ENCODE assay signal across 24 cellular contexts in genomic region chrX:123675154-123675553, GRCh38.
"Had no signal": no experiment of that assay in that cellular context is flagged by ENCODE, and none has a peak within 500 bp of the region (broad histone marks: within the 10 kb centered on the region; RNA-seq: fewer than 3 reads in every experiment).

No MANE protein-coding gene starts in this region.

- DNase-seq: IMR-90; Karpas-422; KG1; MG63; NCI-H1092; NCI-H1436; NCI-H187; NCI-H2029; NCI-H2081 treated with DMSO at 0.1 percent for 48 hours; NCI-H2171; NCI-H226; NCI-H446; NCI-H510A; NCI-H524 treated with DMSO at 0.1 percent for 48 hours; NCI-H69; NCI-H774; NK-92 treated with Interleukin-12 subunit alpha and Interleukin-12 subunit beta, amount 100 ng/mL, for 24 hours; PC-9; Peyer's patch; SHP77 treated with DMSO at 0.1 percent for 48 hours; SJCRH30 had no signal

- H3K27me3 ChIP-seq: MG63, Peyer's patch, SJCRH30 had no signal

- ATAC-seq: HepG2, Right ventricle myocardium inferior, SK-N-SH treated with all-trans-retinoic acid at 6 μM for 48 hours had no signal

- H3K4me2 ChIP-seq: PC-9 had no signal

- H3K27ac ChIP-seq: PC-9, Peyer's patch, SJCRH30 had no signal

- H3K4me1 ChIP-seq: Peyer's patch, SJCRH30 had no signal

- H3K9me3 ChIP-seq: MG63, Peyer's patch, SJCRH30 had no signal

- FAIRE-seq: HepG2 had no signal

- H2AFZ ChIP-seq: PC-9 had no signal

- H3K4me3 ChIP-seq: MG63, PC-9, Peyer's patch, SJCRH30 had no signal
